ENCODE assay signal across 10 cellular contexts in the genomic region with DNA sequence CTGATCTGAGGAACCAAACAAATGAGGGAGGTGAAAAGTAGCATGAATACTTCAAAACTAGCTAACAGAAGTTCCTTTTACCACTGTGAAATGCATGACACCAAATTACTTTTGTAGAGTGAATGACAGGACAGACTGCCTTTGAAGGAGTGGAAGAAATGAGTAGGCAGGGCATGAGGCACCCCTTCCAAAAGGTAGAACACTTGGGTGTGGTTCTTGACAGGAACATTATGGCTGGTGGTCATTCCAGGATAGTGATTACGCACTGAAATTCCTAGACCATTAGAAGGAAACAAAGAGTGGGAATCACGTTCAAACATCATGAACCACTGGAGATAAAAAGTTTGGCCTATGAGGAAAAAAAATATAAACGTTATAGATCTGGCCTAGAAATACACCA. TPM values are rescaled to one million over a fixed set of nuclear protein-coding genes. Genes with fewer than 3 reads are reported as not detected.
A peak's percentile ranks its signal among the peaks of the same experiment; 100 is the strongest.
DNase-seq lines count a peak whose midpoint lies in the region; ATAC-seq and TF ChIP-seq lines count a peak whose summit lies in the region.
"Had no signal": no experiment of that assay in that cellular context is flagged by ENCODE, and none has a peak within 500 bp of the region (broad histone marks: within the 10 kb centered on the region; RNA-seq: fewer than 3 reads in every experiment).

No MANE protein-coding gene starts in this region.

- DNase-seq in A673 (ENCODE audit: low spot score): no peak
- DNase-seq in HFFc6: no peak
- no peak for DNase-seq in glutamatergic neuron
- DNase-seq in uterus: no peak
- DNase-seq in AG08396 (ENCODE audit: low spot score): no peak
- DNase-seq: central memory CD4-positive, alpha-beta T cell; NCI-H526 had no signal

- TF ChIP-seq CTCF in A673 (conservative IDR thresholded peaks at IDR 0.05; ENCODE audit: low read depth, low read length) (no peak), HFFc6 (IDR thresholded peaks at IDR 0.05) (no peak), glutamatergic neuron (IDR thresholded peaks at IDR 0.05; ENCODE audit: partially characterized antibody, unreplicated experiment) (no peak), uterus (IDR thresholded peaks at IDR 0.05) (no peak)

- H3K36me3 ChIP-seq in A673 (ENCODE audit: insufficient read depth, low read length, poor library complexity, severe bottlenecking): peaks cover 29% of the 10 kb centered on the region
- H3K36me3 ChIP-seq in uterus: no peaks in the 10 kb centered on the region

- no peak for ATAC-seq in activated T-helper 17 cell treated with anti-CD3 and anti-CD28 coated beads, Interleukin-2, amount 50 U/mL, for 72 hours (replicated peaks)
- ATAC-seq in HG02884 (IDR thresholded peaks at IDR 0.05; ENCODE audit: unreplicated experiment) (no peak), HG02938 (IDR thresholded peaks at IDR 0.05; ENCODE audit: unreplicated experiment) (no peak)

- POLR2A ChIA-PET in A673 (lab: Charles Lee; ENCODE audit: low non-redundant PET): no interaction called here

- H3K36me3 Mint-ChIP-seq in HFFc6 (ENCODE audit: low read depth): peaks cover 20% of the 10 kb centered on the region
- H3K36me3 Mint-ChIP-seq in activated T-helper 17 cell treated with anti-CD3 and anti-CD28 coated beads, Interleukin-2, amount 50 U/mL, for 72 hours (ENCODE audit: low read depth): peaks cover 96% of the 10 kb centered on the region
- no peaks in the 10 kb centered on the region for H3K36me3 Mint-ChIP-seq in glutamatergic neuron (ENCODE audit: unreplicated experiment)

- H3K27me3 Mint-ChIP-seq in HFFc6 (ENCODE audit: insufficient read depth): no peaks in the 10 kb centered on the region; the same call in none of the 2 replicates
- no peaks in the 10 kb centered on the region for H3K27me3 Mint-ChIP-seq in activated T-helper 17 cell treated with anti-CD3 and anti-CD28 coated beads, Interleukin-2, amount 50 U/mL, for 72 hours
- peaks cover 4% of the 10 kb centered on the region for H3K27me3 Mint-ChIP-seq in glutamatergic neuron (ENCODE audit: unreplicated experiment)

- peak overlapping the region; percentile 67 for H3K4me3 ChIP-seq in A673 (ENCODE audit: low read depth, low read length, poor library complexity, severe bottlenecking)
- H3K4me3 ChIP-seq in uterus: no peak overlapping the region

- CTCF ChIA-PET in A673 (lab: Charles Lee): no interaction called here

- H3K9me3 Mint-ChIP-seq in HFFc6: no peaks in the 10 kb centered on the region
- no peaks in the 10 kb centered on the region for H3K9me3 Mint-ChIP-seq in activated T-helper 17 cell treated with anti-CD3 and anti-CD28 coated beads, Interleukin-2, amount 50 U/mL, for 72 hours
- H3K9me3 Mint-ChIP-seq in glutamatergic neuron (ENCODE audit: unreplicated experiment): peaks cover 9% of the 10 kb centered on the region

- H3K9me3 ChIP-seq in A673 (ENCODE audit: low read depth, low read length, poor library complexity, severe bottlenecking): no peaks in the 10 kb centered on the region
- H3K9me3 ChIP-seq in uterus: no peaks in the 10 kb centered on the region

- H3K4me1 Mint-ChIP-seq in HFFc6 (ENCODE audit: low read depth) (peaks cover 30% of the 10 kb centered on the region), glutamatergic neuron (ENCODE audit: low read depth, unreplicated experiment) (peaks cover 3% of the 10 kb centered on the region)
- H3K4me1 Mint-ChIP-seq in activated T-helper 17 cell treated with anti-CD3 and anti-CD28 coated beads, Interleukin-2, amount 50 U/mL, for 72 hours: peaks cover 5% of the 10 kb centered on the region

- no peak for TF ChIP-seq POLR2A in uterus (IDR thresholded peaks at IDR 0.05)

- intact Hi-C loops in A673 (cut with micrococcal nuclease; ENCODE audit: unreplicated experiment): loop anchor here (10.0 kb wide), 1 partner anchor 153 kb away; no protein-coding TSS in a partner anchor
- intact Hi-C loops in uterus (cut with DNase I; ENCODE audit: low total_unique reads): no loop called here

- H3K27me3 ChIP-seq in A673 (replicated peaks; ENCODE audit: insufficient read depth, low read depth, low read length, poor library complexity): no peaks in the 10 kb centered on the region
- no peaks in the 10 kb centered on the region for H3K27me3 ChIP-seq in uterus

- peak overlapping the region; percentile 96 for H3K4me3 Mint-ChIP-seq in HFFc6
- peak overlapping the region; percentile 87 for H3K4me3 Mint-ChIP-seq in activated T-helper 17 cell treated with anti-CD3 and anti-CD28 coated beads, Interleukin-2, amount 50 U/mL, for 72 hours
- H3K4me3 Mint-ChIP-seq in glutamatergic neuron (ENCODE audit: unreplicated experiment): peak overlapping the region; percentile 91

- no TSS peak for BruUV-seq in A673 (replicated peaks; lab: Mats Ljungman, UMichigan)

- H3K27ac ChIP-seq in A673 (ENCODE audit: low read depth, low read length, poor library complexity, severe bottlenecking) (no peak overlapping the region), uterus (no peak overlapping the region)

- H3K4me1 ChIP-seq in A673 (ENCODE audit: insufficient read depth, low read length, poor library complexity, severe bottlenecking): no peaks in the 10 kb centered on the region
- no peaks in the 10 kb centered on the region for H3K4me1 ChIP-seq in uterus

- peak overlapping the region; percentile 48; the same call in 1 of the 2 replicates for H3K27ac Mint-ChIP-seq in HFFc6
- peak overlapping the region; percentile 95 for H3K27ac Mint-ChIP-seq in activated T-helper 17 cell treated with anti-CD3 and anti-CD28 coated beads, Interleukin-2, amount 50 U/mL, for 72 hours
- H3K27ac Mint-ChIP-seq in glutamatergic neuron (ENCODE audit: unreplicated experiment): no peak overlapping the region

RNA-seq across cellular contexts. Expression of a gene that starts 4.9 kb away (rescaled TPM):
- total RNA-seq in A673 (2021): 222 and 236 TPM in 2 replicates
- total RNA-seq in HFFc6 (2021; fragmentation: NEBNext Ultra II Directional; extraction: Animal tissue kit (Norgen Biotek cat#: 25700)): 100 to 1,000 TPM; 128 to 199 (median 146) TPM
- total RNA-seq in activated T-helper 17 cell treated with anti-CD3 and anti-CD28 coated beads, Interleukin-2, amount 50 U/mL, for 72 hours: 100 to 1,000 TPM; 455 to 608 TPM
- 311 TPM for total RNA-seq in glutamatergic neuron (ENCODE audit: unreplicated experiment)
- total RNA-seq in uterus: 100 to 1,000 TPM in 2 of 4 donors, 10 to 100 TPM in 2; 47.9 to 252 (median 82.3) TPM
